Comparison of ENCODE assay signal across 1 cellular context in the genomic region with DNA sequence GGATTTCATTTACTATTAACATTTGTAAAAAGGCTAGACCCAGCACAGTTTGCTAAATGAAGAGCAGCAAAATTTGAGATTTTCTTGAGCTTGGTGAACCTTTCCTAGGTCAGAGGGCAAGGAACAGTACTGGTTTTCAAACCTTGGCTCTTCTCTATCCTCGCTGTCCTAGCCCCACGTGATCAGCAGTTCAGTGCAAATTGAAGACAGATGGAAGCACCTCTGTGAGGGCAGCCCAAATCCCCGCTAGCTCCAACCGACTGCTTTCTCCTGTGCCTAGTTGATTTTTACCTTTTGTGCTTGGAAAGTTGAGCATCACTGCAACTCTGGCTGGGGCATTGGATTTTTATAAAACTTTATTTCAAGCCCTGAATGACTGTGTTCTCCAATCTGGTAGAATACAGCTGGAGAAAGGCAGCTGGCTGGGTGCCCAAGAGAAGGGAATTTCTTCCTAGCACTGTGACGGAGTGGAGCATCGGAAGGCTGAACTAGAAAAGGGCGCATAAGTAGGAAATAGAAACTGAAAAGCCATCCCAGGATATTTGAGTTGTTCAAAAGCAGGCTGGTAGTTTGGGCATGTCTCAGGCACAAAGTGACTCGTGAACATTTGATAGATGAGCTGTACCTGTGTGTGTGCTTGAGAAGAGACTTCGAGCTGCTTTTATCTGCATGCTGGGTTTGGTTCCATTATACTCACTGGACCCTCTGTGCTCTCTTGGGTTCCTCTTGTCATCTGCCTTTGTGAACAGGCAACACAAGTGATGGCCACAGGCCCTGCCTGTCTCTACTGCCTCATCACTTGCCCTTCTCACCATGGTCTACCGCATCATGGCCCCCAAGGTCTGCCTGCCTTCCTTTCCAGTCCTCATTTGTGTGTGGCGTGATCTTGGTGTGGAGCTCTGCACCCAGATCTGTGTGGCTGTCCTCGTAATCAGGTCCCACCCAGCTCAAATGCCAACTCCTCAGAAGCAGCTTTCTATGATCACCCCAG.
TF ChIP-seq lines count a peak whose summit lies in the region.

No MANE protein-coding gene starts in this region.

TF ChIP-seq in endothelial cell of umbilical vein, 7 proteins besides CTCF, POLR2A, EP300 and RAD21:
- TF ChIP-seq FOS (IDR thresholded peaks at IDR 0.05; ENCODE audit: borderline replicate concordance, insufficient read depth, low read length): no peak
- TF ChIP-seq POLR2AphosphoS5 (IDR thresholded peaks at IDR 0.05; ENCODE audit: insufficient read depth, low read depth, low read length): no peak
- no peak for TF ChIP-seq MYC (IDR thresholded peaks at IDR 0.05; ENCODE audit: low read depth, low read length)
- no peak for TF ChIP-seq JUN (IDR thresholded peaks at IDR 0.05; ENCODE audit: borderline replicate concordance, insufficient read depth, insufficient read length, low read depth)
- TF ChIP-seq, protein P1, sequence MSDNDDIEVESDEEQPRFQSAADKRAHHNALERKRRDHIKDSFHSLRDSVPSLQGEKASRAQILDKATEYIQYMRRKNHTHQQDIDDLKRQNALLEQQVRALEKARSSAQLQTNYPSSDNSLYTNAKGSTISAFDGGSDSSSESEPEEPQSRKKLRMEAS (IDR thresholded peaks at IDR 0.05; ENCODE audit: insufficient read depth, insufficient read length): no peak
- no peak for TF ChIP-seq EZH2 (IDR thresholded peaks at IDR 0.05; ENCODE audit: borderline replicate concordance, low read depth, low read length, severe bottlenecking)
- TF ChIP-seq GATA2 (IDR thresholded peaks at IDR 0.05; ENCODE audit: insufficient read depth, insufficient read length, low read depth, low read length): no peak
